8 cellular contexts compared by ENCODE assay signal in genomic region chr2:42809876-42810125, GRCh38. TPM values are rescaled to one million over a fixed set of nuclear protein-coding genes. Genes with fewer than 3 reads are reported as not detected.
DNase-seq lines count a peak whose midpoint lies in the region; ATAC-seq and TF ChIP-seq lines count a peak whose summit lies in the region.

No MANE protein-coding gene starts in this region.

- no peaks in the 10 kb centered on the region for H3K36me3 ChIP-seq in HEK293 (ENCODE audit: control insufficient read depth in 2 of 2, insufficient read depth in 1 of 2, low read length in 2 of 2)

- intact Hi-C loops in sciatic nerve (cut with DNase I) = no loop called here

- no peaks in the 10 kb centered on the region for H3K9me3 ChIP-seq in HEK293 (ENCODE audit: control insufficient read depth, insufficient read depth, low read depth, low read length)

- no peak for TF ChIP-seq CTCF in HEK293 (tag by site-specific recombination; IDR thresholded peaks at IDR 0.05)

- POLR2A ChIA-PET in HEK293 (lab: Yijun Ruan, JAX) = interaction anchor here (1.1 to 2.0 kb wide), 7 partner anchors 9 to 412 kb away, joined by 3 to 7 read pairs (median 5); partner anchors contain the start of genes HAAO and KCNG3

- no peaks in the 10 kb centered on the region for H3K4me1 ChIP-seq in HEK293 (ENCODE audit: control insufficient read depth, insufficient read depth, low read length)

- peak overlapping the region; percentile 96 for H3K27ac ChIP-seq in HEK293 (ENCODE audit: extremely low read depth, low read depth, low read length)

- CTCF ChIA-PET in HEK293 (lab: Yijun Ruan, JAX) = interaction anchor here (0.7 to 2.0 kb wide), 4 partner anchors 9 to 392 kb away, joined by 3 to 12 read pairs (median 4); no protein-coding TSS in a partner anchor

- DNase-seq in SIG-M5 treated with dmso at 0.1 percent for 504 hours (lab: John Stamatoyannopoulos, UW; ENCODE audit: unreplicated experiment) (peak; percentile 82), SIG-M5 (lab: John Stamatoyannopoulos, UW) (no peak), NCI-H226 (peak; percentile 76), amniotic epithelial cell (ENCODE audit: low read depth) (peak; percentile 69), hippocampal formation (lab: John Stamatoyannopoulos, UW) (peak; percentile 86 to 91), sciatic nerve (ENCODE audit: low spot score) (peak; percentile 92)

- ATAC-seq in sciatic nerve = peak; percentile 62
- no peak for ATAC-seq in HG03196 (IDR thresholded peaks at IDR 0.05; ENCODE audit: unreplicated experiment)

- H3K4me3 ChIP-seq in HEK293 (ENCODE audit: low read depth, low read length) = peak overlapping the region; percentile 86

TF ChIP-seq in HEK293, 187 proteins besides CTCF, POLR2A, EP300 and RAD21:
- TF ChIP-seq ZNF48 (tag by site-specific recombination; IDR thresholded peaks at IDR 0.05) (no peak), MYNN (tag by site-specific recombination; IDR thresholded peaks at IDR 0.05; ENCODE audit: borderline replicate concordance) (no peak), ZSCAN30 (tag by site-specific recombination; IDR thresholded peaks at IDR 0.05) (no peak), HOXA7 (CRISPR knock-in tag; IDR thresholded peaks at IDR 0.05; ENCODE audit: borderline replicate concordance) (no peak)

RNA-seq across cellular contexts. Expression of gene HAAO, which starts 17.4 kb away (rescaled TPM):
- 14.3 TPM for total RNA-seq in sciatic nerve

RNA-seq across cellular contexts. Expression of gene OXER1, which starts 45.9 kb away (rescaled TPM):
- 2.8 TPM for total RNA-seq in sciatic nerve
